9 cellular contexts compared by ENCODE assay signal in genomic region chr3:5123937-5124336, GRCh38. TPM values are rescaled to one million over a fixed set of nuclear protein-coding genes. Genes with fewer than 3 reads are reported as not detected.
DNase-seq lines count a peak whose midpoint lies in the region; ATAC-seq, FAIRE-seq and TF ChIP-seq lines count a peak whose summit lies in the region.
"Had no signal": no experiment of that assay in that cellular context is flagged by ENCODE, and none has a peak within 500 bp of the region (broad histone marks: within the 10 kb centered on the region; RNA-seq: fewer than 3 reads in every experiment).

No MANE protein-coding gene starts in this region.

- no peaks in the 10 kb centered on the region for H3K9me3 ChIP-seq in keratinocyte (ENCODE audit: control insufficient read depth, low read depth, low read length)
- H3K9me3 ChIP-seq in stomach, result no peaks in the 10 kb centered on the region

- H3K27me3 ChIP-seq in keratinocyte (ENCODE audit: control insufficient read depth, extremely low read depth, insufficient read depth, low read length) (no peaks in the 10 kb centered on the region), stomach (no peaks in the 10 kb centered on the region)

- H3K36me3 ChIP-seq in keratinocyte (ENCODE audit: control insufficient read depth in 2 of 2, extremely low read depth in 1 of 2, insufficient read depth in 2 of 2, low read length in 2 of 2) (no peaks in the 10 kb centered on the region), stomach (no peaks in the 10 kb centered on the region)

- TF ChIP-seq POLR2A in stomach (IDR thresholded peaks at IDR 0.05), result no peak

- no peak for TF ChIP-seq EP300 in stomach (IDR thresholded peaks at IDR 0.05)

- peak overlapping the region; percentile 94 for H3K27ac Mint-ChIP-seq in activated CD4-positive, alpha-beta T cell treated with anti-CD3 and anti-CD28 coated beads for 36 hours
- no peak overlapping the region for H3K27ac Mint-ChIP-seq in activated CD8-positive, alpha-beta T cell treated with anti-CD3 and anti-CD28 coated beads, Interleukin-2, amount 10 ng/mL, durations not matched to agents 7 days and 5 days

- H3K4me3 Mint-ChIP-seq in activated CD4-positive, alpha-beta T cell treated with anti-CD3 and anti-CD28 coated beads for 36 hours, result peak overlapping the region; percentile 83
- H3K4me3 Mint-ChIP-seq in activated CD8-positive, alpha-beta T cell treated with anti-CD3 and anti-CD28 coated beads, Interleukin-2, amount 10 ng/mL, durations not matched to agents 7 days and 5 days, result peak overlapping the region; percentile 58

- H3K4me2 ChIP-seq in keratinocyte (ENCODE audit: control insufficient read depth, extremely low read depth, insufficient read depth, low read depth, low read length), result peak overlapping the region; percentile 93

- no peak for TF ChIP-seq CTCF in keratinocyte (optimal IDR thresholded peaks at IDR 0.05 in 1 of 3, IDR thresholded peaks at IDR 0.05 in 1 of 3, conservative IDR thresholded peaks at IDR 0.05 in 1 of 3; ENCODE audit: extremely low read depth in 1 of 3, insufficient read depth in 2 of 3, low read length in 3 of 3)
- TF ChIP-seq CTCF in stomach (IDR thresholded peaks at IDR 0.05), result no peak

- DNase-seq in activated CD4-positive, alpha-beta T cell treated with anti-CD3 and anti-CD28 coated beads for 36 hours, result no peak
- no peak for DNase-seq in activated CD4-positive, alpha-beta T cell treated with anti-CD3 and anti-CD28 coated beads, Interleukin-2, amount 50 U/mL, for 48 hours
- DNase-seq in activated CD8-positive, alpha-beta T cell treated with anti-CD3 and anti-CD28 coated beads, Interleukin-2, amount 10 ng/mL, durations not matched to agents 7 days and 5 days, result no peak
- no peak for DNase-seq in keratinocyte (ENCODE audit: low read depth, low spot score)
- DNase-seq in stomach, result no peak
- DNase-seq in ureter (ENCODE audit: low spot score), result no peak

- H3K79me2 ChIP-seq in keratinocyte (ENCODE audit: control insufficient read depth, insufficient read depth, low read length), result peaks cover 68% of the 10 kb centered on the region

- CTCF ChIA-PET in activated CD4-positive, alpha-beta T cell treated with anti-CD3 and anti-CD28 coated beads for 36 hours (lab: Charles Lee), result interaction anchor here (0.6 to 2.0 kb wide), 14 partner anchors 9 to 444 kb away, joined by 3 to 16 read pairs (median 4); no protein-coding TSS in a partner anchor
- CTCF ChIA-PET in activated CD8-positive, alpha-beta T cell treated with anti-CD3 and anti-CD28 coated beads, Interleukin-2, amount 10 ng/mL, durations not matched to agents 7 days and 5 days (lab: Charles Lee), result interaction anchor here (1.2 to 2.8 kb wide), 10 partner anchors 9 to 412 kb away, joined by 3 to 15 read pairs (median 6); partner anchors contain the start of gene EDEM1

- no peaks in the 10 kb centered on the region for H3K9me1 ChIP-seq in keratinocyte (ENCODE audit: control insufficient read depth, extremely low read depth, insufficient read depth, low read length)

- H4K20me1 ChIP-seq in keratinocyte (ENCODE audit: control insufficient read depth, extremely low read depth, insufficient read depth, low read length), result peaks cover 7% of the 10 kb centered on the region

- H3K4me3 ChIP-seq in keratinocyte (ENCODE audit: control insufficient read depth in 2 of 3, extremely low read depth in 1 of 3, insufficient read depth in 2 of 3, low read depth in 1 of 3, low read length in 3 of 3) (peak overlapping the region; percentile 89 to 100 (median 91)), stomach (peak overlapping the region in 3 of 4 donors; percentile 99 to 100 (median 99))

- peaks cover 14% of the 10 kb centered on the region for H3K36me3 Mint-ChIP-seq in activated CD4-positive, alpha-beta T cell treated with anti-CD3 and anti-CD28 coated beads for 36 hours (ENCODE audit: low read depth)
- H3K36me3 Mint-ChIP-seq in activated CD8-positive, alpha-beta T cell treated with anti-CD3 and anti-CD28 coated beads, Interleukin-2, amount 10 ng/mL, durations not matched to agents 7 days and 5 days (ENCODE audit: low read depth), result peaks cover 6% of the 10 kb centered on the region

- POLR2A ChIA-PET in activated CD4-positive, alpha-beta T cell treated with anti-CD3 and anti-CD28 coated beads for 36 hours (lab: Charles Lee), result interaction anchor here (0.6 to 4.0 kb wide), 13 partner anchors 12 to 282 kb away, joined by 3 to 46 read pairs (median 5); partner anchors contain the start of genes BHLHE40 and EDEM1
- POLR2A ChIA-PET in activated CD8-positive, alpha-beta T cell treated with anti-CD3 and anti-CD28 coated beads, Interleukin-2, amount 10 ng/mL, durations not matched to agents 7 days and 5 days (lab: Charles Lee), result interaction anchor here (0.7 to 5.0 kb wide), 4 partner anchors 11 to 631 kb away, joined by 3 to 25 read pairs (median 3); partner anchors contain the start of genes EDEM1 and ITPR1

- H3K27me3 Mint-ChIP-seq in activated CD4-positive, alpha-beta T cell treated with anti-CD3 and anti-CD28 coated beads for 36 hours, result no peaks in the 10 kb centered on the region
- no peaks in the 10 kb centered on the region for H3K27me3 Mint-ChIP-seq in activated CD8-positive, alpha-beta T cell treated with anti-CD3 and anti-CD28 coated beads, Interleukin-2, amount 10 ng/mL, durations not matched to agents 7 days and 5 days (ENCODE audit: low read depth)

- no peak for FAIRE-seq in keratinocyte (lab: Jason Lieb, UNC)
- FAIRE-seq: islet of Langerhans had no signal

- H2AFZ ChIP-seq in keratinocyte (ENCODE audit: control insufficient read depth, low read length), result no peak overlapping the region

- H3K9me3 Mint-ChIP-seq in activated CD4-positive, alpha-beta T cell treated with anti-CD3 and anti-CD28 coated beads for 36 hours (ENCODE audit: low read depth), result no peaks in the 10 kb centered on the region
- no peaks in the 10 kb centered on the region for H3K9me3 Mint-ChIP-seq in activated CD8-positive, alpha-beta T cell treated with anti-CD3 and anti-CD28 coated beads, Interleukin-2, amount 10 ng/mL, durations not matched to agents 7 days and 5 days (ENCODE audit: insufficient read depth)

- H3K27ac ChIP-seq in keratinocyte (ENCODE audit: control insufficient read depth, insufficient read depth, low read length) (peak overlapping the region; percentile 100), stomach (peak overlapping the region in 4 of 5 donors; percentile 93 to 97 (median 95))

- H3K4me1 Mint-ChIP-seq in activated CD4-positive, alpha-beta T cell treated with anti-CD3 and anti-CD28 coated beads for 36 hours, result peaks cover 50% of the 10 kb centered on the region
- peaks cover 33% of the 10 kb centered on the region for H3K4me1 Mint-ChIP-seq in activated CD8-positive, alpha-beta T cell treated with anti-CD3 and anti-CD28 coated beads, Interleukin-2, amount 10 ng/mL, durations not matched to agents 7 days and 5 days (ENCODE audit: low read depth)

- H3K9ac ChIP-seq in keratinocyte (ENCODE audit: control insufficient read depth, extremely low read depth, insufficient read depth, low read length), result peak overlapping the region; percentile 99

- no peak for ATAC-seq in activated CD4-positive, alpha-beta T cell treated with anti-CD3 and anti-CD28 coated beads for 36 hours
- no peak for ATAC-seq in activated CD8-positive, alpha-beta T cell treated with anti-CD3 and anti-CD28 coated beads, Interleukin-2, amount 10 ng/mL, durations not matched to agents 7 days and 5 days
- no peak for ATAC-seq in GM18861 (IDR thresholded peaks at IDR 0.05; ENCODE audit: unreplicated experiment)
- ATAC-seq in GM19328 (IDR thresholded peaks at IDR 0.05; ENCODE audit: unreplicated experiment), result no peak

- intact Hi-C loops in activated CD4-positive, alpha-beta T cell treated with anti-CD3 and anti-CD28 coated beads for 36 hours (cut with DNase I, micrococcal nuclease), result loop anchor here (2.0 to 5.0 kb wide), 9 partner anchors 97 to 1947 kb away; partner anchors contain the start of genes BHLHE40 (in 1 of the 2), CRBN (in 1 of the 2) and SETMAR (in 1 of the 2)
- intact Hi-C loops in stomach (cut with DNase I; ENCODE audit: low total_unique reads), result loop anchor here (10.0 kb wide), 1 partner anchor 61 kb away; the partner anchor contains the start of gene EDEM1

- dilution Hi-C loops in keratinocyte (cut with MboI; ENCODE audit: extremely low pct_ligation_motif_present, low sequenced_read_pairs), result no loop called here

- peaks cover 28% of the 10 kb centered on the region for H3K4me1 ChIP-seq in keratinocyte (ENCODE audit: control insufficient read depth, extremely low read depth, insufficient read depth, low read length)
- H3K4me1 ChIP-seq in stomach, result peaks cover 16 to 62% (median 39%) of the 10 kb centered on the region in 4 donors

- WGBS in stomach, 5 donors, result 73 to 86% (median 77%) methylated on average over 12 of the region's 12 CpGs

RNA-seq across cellular contexts. Expression of gene ARL8B, which starts 1.8 kb away (rescaled TPM):
- total RNA-seq in activated CD4-positive, alpha-beta T cell treated with anti-CD3 and anti-CD28 coated beads for 36 hours, result 10 to 100 TPM; 44.7 to 45.1 TPM
- 10 to 100 TPM; 41.0 to 44.0 TPM for total RNA-seq in activated CD8-positive, alpha-beta T cell treated with anti-CD3 and anti-CD28 coated beads, Interleukin-2, amount 10 ng/mL, durations not matched to agents 7 days and 5 days
- polyA plus RNA-seq in keratinocyte (56.1 to 102 TPM (median 64.4 TPM) in 3 replicates), stomach (10 to 100 TPM; 23.6 to 28.6 (median 24.0) TPM)
- 129 TPM for polyA plus RNA-seq in keratinocyte (2011; ENCODE audit: low read depth)
- polyA plus RNA-seq in keratinocyte (2011; cell fraction: cytosol; rRNA removed), result 69.4 and 225 TPM in 2 replicates
- polyA plus RNA-seq in keratinocyte (2011; cell fraction: nucleus; rRNA removed), result 94.8 and 101 TPM in 2 replicates
- polyA plus RNA-seq in keratinocyte (2012; ENCODE audit: low replicate concordance), result 58.1 and 141 TPM in 2 replicates
- polyA minus RNA-seq in keratinocyte, result 11.1 to 56.3 TPM (median 21.1 TPM) in 3 replicates
- polyA minus RNA-seq in keratinocyte (2011; cell fraction: cytosol; rRNA and poly(A)+ RNA removed), result 46.8 TPM
- polyA minus RNA-seq in keratinocyte (2011; cell fraction: nucleus; rRNA and poly(A)+ RNA removed), result 52.7 and 77.2 TPM in 2 replicates
- total RNA-seq in stomach (10 to 100 TPM; 14.8 to 73.6 (median 43.2) TPM), ureter (70.4 TPM)
